Comparison of ENCODE assay signal across 1 cellular context in the genomic region with DNA sequence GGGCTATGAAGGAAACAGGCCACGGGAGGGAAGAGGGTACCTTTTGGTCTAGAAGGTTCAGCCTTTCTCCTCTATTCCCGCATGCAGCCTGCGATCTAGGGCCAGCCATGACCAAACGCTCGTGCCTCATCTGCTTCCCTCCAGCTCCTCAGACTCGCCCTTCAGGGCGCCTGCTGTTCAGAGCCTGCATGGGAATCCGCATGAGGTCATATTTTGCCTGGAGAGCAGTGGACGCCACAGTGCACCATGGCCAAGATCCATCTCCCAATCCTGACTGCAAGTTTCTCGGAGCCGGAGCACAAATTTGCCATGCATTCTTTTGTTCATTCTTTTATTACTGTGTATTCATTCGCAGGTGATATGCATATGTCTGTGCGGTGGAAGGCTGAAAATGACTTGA.
TF ChIP-seq lines count a peak whose summit lies in the region.

No MANE protein-coding gene starts in this region.

TF ChIP-seq in H1, 55 proteins besides CTCF, POLR2A, EP300 and RAD21:
- TF ChIP-seq SIX5 (IDR thresholded peaks at IDR 0.05; ENCODE audit: low read depth, low read length) (no peak), TAF7 (optimal IDR thresholded peaks at IDR 0.05; ENCODE audit: borderline replicate concordance, low read depth, low read length) (no peak), TCF12 (IDR thresholded peaks at IDR 0.05; ENCODE audit: low read depth, low read length) (no peak), CBX5 (IDR thresholded peaks at IDR 0.05; ENCODE audit: low read depth, low read length) (no peak), YY1 (IDR thresholded peaks at IDR 0.05; ENCODE audit: low read depth, low read length) (no peak), GABPA (IDR thresholded peaks at IDR 0.05; ENCODE audit: borderline replicate concordance, insufficient read depth, low read length) (no peak), MAFK (IDR thresholded peaks at IDR 0.05; ENCODE audit: low read depth, low read length) (no peak), TEAD4 (IDR thresholded peaks at IDR 0.05; ENCODE audit: low read depth, low read length) (no peak), CEBPB (IDR thresholded peaks at IDR 0.05; ENCODE audit: low read depth, low read length) (no peak), GTF2F1 (IDR thresholded peaks at IDR 0.05; ENCODE audit: borderline replicate concordance, low read depth, low read length) (no peak), RBBP5 (IDR thresholded peaks at IDR 0.05; ENCODE audit: borderline replicate concordance, low read depth, low read length) (no peak)
- TF ChIP-seq, protein P1, sequence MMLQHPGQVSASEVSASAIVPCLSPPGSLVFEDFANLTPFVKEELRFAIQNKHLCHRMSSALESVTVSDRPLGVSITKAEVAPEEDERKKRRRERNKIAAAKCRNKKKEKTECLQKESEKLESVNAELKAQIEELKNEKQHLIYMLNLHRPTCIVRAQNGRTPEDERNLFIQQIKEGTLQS (IDR thresholded peaks at IDR 0.05; ENCODE audit: insufficient read depth, low read depth, low read length) = no peak
- TF ChIP-seq, protein P2, sequence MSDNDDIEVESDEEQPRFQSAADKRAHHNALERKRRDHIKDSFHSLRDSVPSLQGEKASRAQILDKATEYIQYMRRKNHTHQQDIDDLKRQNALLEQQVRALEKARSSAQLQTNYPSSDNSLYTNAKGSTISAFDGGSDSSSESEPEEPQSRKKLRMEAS (IDR thresholded peaks at IDR 0.05) = no peak
